ENCODE assay signal across 18 cellular contexts in the genomic region with DNA sequence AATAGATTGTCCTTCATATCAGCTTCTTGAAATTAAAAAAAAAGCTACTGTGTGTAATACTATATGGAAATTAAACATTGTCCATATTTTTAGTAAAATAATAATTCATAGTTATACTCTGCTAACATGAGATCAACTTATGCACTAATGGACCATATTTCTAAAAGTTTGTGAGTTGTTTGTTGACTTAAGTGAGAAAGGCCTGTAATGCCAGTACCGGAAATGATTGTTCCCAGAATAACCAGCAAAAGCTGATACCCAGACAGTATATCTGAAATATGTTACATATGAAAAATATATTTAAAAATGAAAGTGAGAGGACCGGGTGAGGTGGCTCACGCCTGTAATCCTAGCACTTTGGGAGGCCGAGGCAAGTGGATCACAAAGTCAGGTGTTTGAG. TPM values are rescaled to one million over a fixed set of nuclear protein-coding genes. Genes with fewer than 3 reads are reported as not detected.
DNase-seq lines count a peak whose midpoint lies in the region; ATAC-seq, FAIRE-seq and TF ChIP-seq lines count a peak whose summit lies in the region.
"Had no signal": no experiment of that assay in that cellular context is flagged by ENCODE, and none has a peak within 500 bp of the region (broad histone marks: within the 10 kb centered on the region; RNA-seq: fewer than 3 reads in every experiment).

No MANE protein-coding gene starts in this region.

- no peak overlapping the region for H3K4me3 Mint-ChIP-seq in CD4-positive, alpha-beta T cell
- H3K4me3 Mint-ChIP-seq in central memory CD8-positive, alpha-beta T cell: peak overlapping the region; percentile 53

- H3K9me3 ChIP-seq in A549: no peaks in the 10 kb centered on the region
- no peaks in the 10 kb centered on the region for H3K9me3 ChIP-seq in CD4-positive, alpha-beta T cell (ENCODE audit: control insufficient read depth, low read length)
- no peaks in the 10 kb centered on the region for H3K9me3 ChIP-seq in psoas muscle
- no peaks in the 10 kb centered on the region for H3K9me3 ChIP-seq in colonic mucosa
- H3K9me3 ChIP-seq: MG63 had no signal

- H3K36me3 ChIP-seq in psoas muscle (ENCODE audit: insufficient read depth in 1 of 2, low read depth in 1 of 2) (no peaks in the 10 kb centered on the region), colonic mucosa (no peaks in the 10 kb centered on the region)
- H3K36me3 ChIP-seq: MG63 had no signal

- H3K27me3 Mint-ChIP-seq in CD4-positive, alpha-beta T cell: no peaks in the 10 kb centered on the region
- H3K27me3 Mint-ChIP-seq in central memory CD8-positive, alpha-beta T cell: no peaks in the 10 kb centered on the region

- H3K27ac ChIP-seq in A549 (no peak overlapping the region), psoas muscle (peak overlapping the region; percentile 50), colonic mucosa (no peak overlapping the region)
- no peak overlapping the region for H3K27ac ChIP-seq in CD4-positive, alpha-beta T cell (ENCODE audit: low read depth, low read length)
- H3K27ac ChIP-seq: BLaER1, GM23248, SK-N-MC had no signal

- CTCF ChIA-PET in A549 (lab: Yijun Ruan, JAX): interaction anchor here (0.8 to 1.7 kb wide), 8 partner anchors 13 to 218 kb away, joined by 3 to 8 read pairs (median 4); no protein-coding TSS in a partner anchor
- CTCF ChIA-PET in CD4-positive, alpha-beta T cell (lab: Charles Lee): interaction anchor here (1.1 to 1.2 kb wide), 3 partner anchors 9 to 13 kb away, joined by 3 to 4 read pairs (median 3); no protein-coding TSS in a partner anchor

- no peak for TF ChIP-seq CTCF in A549 (IDR thresholded peaks at IDR 0.05)
- no peak for TF ChIP-seq CTCF in CD4-positive, alpha-beta T cell (IDR thresholded peaks at IDR 0.05)
- TF ChIP-seq CTCF in psoas muscle (IDR thresholded peaks at IDR 0.05): no peak
- TF ChIP-seq CTCF in colonic mucosa (IDR thresholded peaks at IDR 0.05): no peak
- TF ChIP-seq CTCF in GM13976 (IDR thresholded peaks at IDR 0.05; ENCODE audit: borderline replicate concordance, control extremely low read depth, extremely low read depth, insufficient read depth, missing control alignments): no peak

- DNase-seq in A549 (ENCODE audit: low read depth in 1 of 2, low spot score in 1 of 2) (no peak), psoas muscle (no peak), colonic mucosa (no peak), NCI-H524 (lab: John Stamatoyannopoulos, UW) (no peak), GM13976 (ENCODE audit: low spot score) (no peak)
- no peak for DNase-seq in CD4-positive, alpha-beta T cell
- DNase-seq in central memory CD8-positive, alpha-beta T cell (ENCODE audit: low spot score in 2 of 2): no peak
- DNase-seq: DMS79; GM23248; KBM-7; MG63; NCI-H1092 treated with DMSO at 0.1 percent for 48 hours; NCI-H1694; NCI-H345; NCI-H69; NK-92 treated with Interleukin-12 subunit alpha and Interleukin-12 subunit beta, amount 100 ng/mL, for 24 hours had no signal

- no peaks in the 10 kb centered on the region for H3K9me3 Mint-ChIP-seq in CD4-positive, alpha-beta T cell
- H3K9me3 Mint-ChIP-seq in central memory CD8-positive, alpha-beta T cell: no peaks in the 10 kb centered on the region

- in situ Hi-C loops in GM13976 (cut with MboI; ENCODE audit: low sequenced_read_pairs, unreplicated experiment): no loop called here

- POLR2A ChIA-PET in A549 (lab: Yijun Ruan, JAX): no interaction called here
- POLR2A ChIA-PET in CD4-positive, alpha-beta T cell (lab: Charles Lee): interaction anchor here (1.5 to 1.6 kb wide), 2 partner anchors 13 to 28 kb away, joined by 3 read pairs; no protein-coding TSS in a partner anchor

- 81% methylated on average over 4 of the region's 4 CpGs for WGBS in A549 (ENCODE audit: missing lambda C conversion rate)
- 51 to 83% (median 60%) methylated on average over 4 of the region's 4 CpGs for WGBS in psoas muscle, 3 donors

- intact Hi-C loops in CD4-positive, alpha-beta T cell (cut with DNase I, micrococcal nuclease): loop anchor here in 1 of 2 experiments (2.0 kb wide), 1 partner anchor 13 kb away; no protein-coding TSS in a partner anchor
- intact Hi-C loops in psoas muscle (cut with DNase I) (no loop called here), colonic mucosa (cut with DNase I) (no loop called here)

- H3K36me3 Mint-ChIP-seq in CD4-positive, alpha-beta T cell (ENCODE audit: low read depth): peaks cover 13% of the 10 kb centered on the region
- peaks cover 10% of the 10 kb centered on the region for H3K36me3 Mint-ChIP-seq in central memory CD8-positive, alpha-beta T cell (ENCODE audit: insufficient read depth)

- ATAC-seq in A549 (no peak), psoas muscle (no peak)
- ATAC-seq in CD4-positive, alpha-beta T cell (ENCODE audit: poor library complexity): no peak
- ATAC-seq in central memory CD8-positive, alpha-beta T cell (replicated peaks; ENCODE audit: extremely low read depth, poor library complexity, severe bottlenecking): peak; percentile 16

- no peak for TF ChIP-seq EP300 in A549 (IDR thresholded peaks at IDR 0.05)

- no peak for TF ChIP-seq POLR2A in A549 (IDR thresholded peaks at IDR 0.05; ENCODE audit: low read length)

- no peak for TF ChIP-seq RAD21 in A549 (conservative IDR thresholded peaks at IDR 0.05 in 1 of 2, IDR thresholded peaks at IDR 0.05 in 1 of 2)

- no peak overlapping the region for H3K9ac ChIP-seq in colonic mucosa (ENCODE audit: low read depth in 2 of 2, low read length in 2 of 2)
- H3K9ac ChIP-seq: BLaER1, GM23248 had no signal

- H3K4me2 ChIP-seq in A549: peak overlapping the region; percentile 47
- H3K4me2 ChIP-seq: BLaER1 had no signal

- H3K4me1 ChIP-seq in A549: peaks cover 72% of the 10 kb centered on the region
- peaks cover 48% of the 10 kb centered on the region for H3K4me1 ChIP-seq in psoas muscle
- no peaks in the 10 kb centered on the region for H3K4me1 ChIP-seq in colonic mucosa
- H3K4me1 ChIP-seq: BLaER1 had no signal

- no peaks in the 10 kb centered on the region for H3K27me3 ChIP-seq in CD4-positive, alpha-beta T cell (ENCODE audit: control insufficient read depth, insufficient read depth, low read length)
- H3K27me3 ChIP-seq in psoas muscle (ENCODE audit: insufficient read depth in 3 of 3, low read length in 2 of 3) (no peaks in the 10 kb centered on the region), colonic mucosa (no peaks in the 10 kb centered on the region)
- H3K27me3 ChIP-seq: BLaER1, MG63 had no signal

- H3K4me3 ChIP-seq in A549 (no peak overlapping the region), psoas muscle (no peak overlapping the region), colonic mucosa (no peak overlapping the region)
- H3K4me3 ChIP-seq: BLaER1, GM23248, MG63, SK-N-MC had no signal

- H3K4me1 Mint-ChIP-seq in CD4-positive, alpha-beta T cell (ENCODE audit: low read depth): peaks cover 81% of the 10 kb centered on the region
- H3K4me1 Mint-ChIP-seq in central memory CD8-positive, alpha-beta T cell: peaks cover 73% of the 10 kb centered on the region

- peak overlapping the region; percentile 62 for H3K27ac Mint-ChIP-seq in CD4-positive, alpha-beta T cell
- H3K27ac Mint-ChIP-seq in central memory CD8-positive, alpha-beta T cell (ENCODE audit: low read depth): peak overlapping the region; percentile 92

- FAIRE-seq in A549 (lab: Jason Lieb, UNC): no peak

TF ChIP-seq in A549, 52 proteins besides CTCF, POLR2A, EP300 and RAD21 (continues in another document):
- TF ChIP-seq KDM5A (IDR thresholded peaks at IDR 0.05) (no peak), RFX5 (IDR thresholded peaks at IDR 0.05) (no peak), FOSB (CRISPR knock-in tag; IDR thresholded peaks at IDR 0.05) (no peak), KDM1A (IDR thresholded peaks at IDR 0.05; ENCODE audit: low read depth) (no peak), JUN (IDR thresholded peaks at IDR 0.05) (no peak), EHF (CRISPR knock-in tag; IDR thresholded peaks at IDR 0.05) (no peak), FOXS1 (CRISPR knock-in tag; IDR thresholded peaks at IDR 0.05) (no peak), RARB (CRISPR knock-in tag; IDR thresholded peaks at IDR 0.05) (no peak), NR3C1 (IDR thresholded peaks at IDR 0.05) (no peak), ZFP36 (IDR thresholded peaks at IDR 0.05; ENCODE audit: borderline replicate concordance, partially characterized antibody) (no peak)
- TF ChIP-seq, protein P1, sequence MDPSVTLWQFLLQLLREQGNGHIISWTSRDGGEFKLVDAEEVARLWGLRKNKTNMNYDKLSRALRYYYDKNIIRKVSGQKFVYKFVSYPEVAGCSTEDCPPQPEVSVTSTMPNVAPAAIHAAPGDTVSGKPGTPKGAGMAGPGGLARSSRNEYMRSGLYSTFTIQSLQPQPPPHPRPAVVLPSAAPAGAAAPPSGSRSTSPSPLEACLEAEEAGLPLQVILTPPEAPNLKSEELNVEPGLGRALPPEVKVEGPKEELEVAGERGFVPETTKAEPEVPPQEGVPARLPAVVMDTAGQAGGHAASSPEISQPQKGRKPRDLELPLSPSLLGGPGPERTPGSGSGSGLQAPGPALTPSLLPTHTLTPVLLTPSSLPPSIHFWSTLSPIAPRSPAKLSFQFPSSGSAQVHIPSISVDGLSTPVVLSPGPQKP (IDR thresholded peaks at IDR 0.05; ENCODE audit: low read depth, low read length): no peak
- TF ChIP-seq, protein P2, sequence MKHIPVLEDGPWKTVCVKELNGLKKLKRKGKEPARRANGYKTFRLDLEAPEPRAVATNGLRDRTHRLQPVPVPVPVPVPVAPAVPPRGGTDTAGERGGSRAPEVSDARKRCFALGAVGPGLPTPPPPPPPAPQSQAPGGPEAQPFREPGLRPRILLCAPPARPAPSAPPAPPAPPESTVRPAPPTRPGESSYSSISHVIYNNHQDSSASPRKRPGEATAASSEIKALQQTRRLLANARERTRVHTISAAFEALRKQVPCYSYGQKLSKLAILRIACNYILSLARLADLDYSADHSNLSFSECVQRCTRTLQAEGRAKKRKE (CRISPR knock-in tag; IDR thresholded peaks at IDR 0.05; ENCODE audit: low read depth): no peak

RNA-seq across cellular contexts. Expression of a gene that starts 35.9 kb away (rescaled TPM):
- polyA plus RNA-seq in A549 (2011; rRNA removed) (98.0 and 175 TPM in 2 replicates), A549 (2017; fragmentation: RNase III; extraction: RNeasy Plus Mini Kit Qiagen cat#74134 plus additional on column Dnase treatment) (83.8 to 88.4 TPM (median 87.4 TPM) in 3 replicates), psoas muscle (100 to 1,000 TPM in 1 of 3 donors, 10 to 100 TPM in 2; 40.7 to 142 (median 51.5) TPM)
- 61.5 and 98.3 TPM in 2 replicates for polyA plus RNA-seq in A549 (2012; cell fraction: cytosol; rRNA removed)
- 114 and 124 TPM in 2 replicates for polyA plus RNA-seq in A549 (2012; cell fraction: nucleus; rRNA removed)
- polyA minus RNA-seq in A549 (2011; rRNA and poly(A)+ RNA removed): 625 and 790 TPM in 2 replicates
- total RNA-seq in CD4-positive, alpha-beta T cell: 100 to 1,000 TPM; 193 to 198 TPM
- total RNA-seq in psoas muscle (100 to 1,000 TPM; 230 to 272 (median 245) TPM), colonic mucosa (10 to 100 TPM; 81.8 to 85.8 TPM)
